8 cellular contexts compared by ENCODE assay signal in the genomic region with DNA sequence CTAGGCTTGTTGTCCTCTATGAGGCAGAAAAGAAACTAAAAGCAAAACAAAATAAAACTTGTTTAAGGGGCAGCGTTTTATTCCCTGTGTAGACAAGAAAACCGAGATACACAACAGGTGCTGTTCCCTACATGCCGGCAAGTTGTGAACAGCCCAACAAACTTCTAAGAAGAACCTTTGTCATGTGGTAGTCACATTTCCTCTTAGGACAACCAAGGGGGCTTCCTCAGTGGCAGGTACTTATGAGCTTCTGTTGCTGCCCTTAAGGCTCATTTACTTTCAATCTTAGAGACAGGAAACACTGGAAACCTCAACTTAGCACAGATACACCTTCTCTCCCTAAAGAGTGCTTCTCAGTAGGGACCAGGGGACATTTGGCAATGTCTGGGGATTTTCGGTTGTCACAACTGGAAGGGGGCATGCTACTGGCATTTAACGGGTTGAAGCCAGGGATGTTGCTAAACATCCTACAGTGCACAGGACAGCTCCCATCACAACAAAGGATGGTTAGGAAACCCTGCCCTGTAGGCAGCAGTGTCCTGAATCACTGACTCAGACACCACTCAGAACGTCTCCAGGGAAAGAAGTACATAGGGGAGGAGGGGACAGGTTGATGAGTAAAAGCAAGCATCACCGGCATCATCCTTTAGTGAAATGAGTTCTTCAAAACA.
DNase-seq lines count a peak whose midpoint lies in the region; ATAC-seq and TF ChIP-seq lines count a peak whose summit lies in the region.

No MANE protein-coding gene starts in this region.

- H3K36me3 Mint-ChIP-seq in T-helper 17 cell (ENCODE audit: low read depth) = no peaks in the 10 kb centered on the region

- no peak for TF ChIP-seq CTCF in omental fat pad (IDR thresholded peaks at IDR 0.05)

- H3K27me3 Mint-ChIP-seq in T-helper 17 cell = no peaks in the 10 kb centered on the region

- intact Hi-C loops in posterior cingulate gyrus (cut with DNase I) = no loop called here

- peaks cover 19% of the 10 kb centered on the region for H3K4me1 Mint-ChIP-seq in T-helper 17 cell

- peak overlapping the region; percentile 83 for H3K4me3 Mint-ChIP-seq in T-helper 17 cell

- no peaks in the 10 kb centered on the region for H3K9me3 ChIP-seq in T-helper 17 cell (ENCODE audit: control insufficient read depth, low read length, poor library complexity, severe bottlenecking)

- ATAC-seq in GM19025 (IDR thresholded peaks at IDR 0.05; ENCODE audit: low read depth, unreplicated experiment) = peak; percentile 70
- peak; percentile 80 for ATAC-seq in HG02759 (IDR thresholded peaks at IDR 0.05; ENCODE audit: unreplicated experiment)
- peak; percentile 75 for ATAC-seq in T-helper 17 cell
- no peak for ATAC-seq in omental fat pad (ENCODE audit: low FRiP score)

- DNase-seq in T-helper 17 cell = no peak
- DNase-seq in renal cortical epithelial cell (ENCODE audit: low read depth) = peak; percentile 19
- DNase-seq in DMS114 treated with DMSO at 0.1 percent for 48 hours (lab: John Stamatoyannopoulos, UW; ENCODE audit: unreplicated experiment) = no peak
- no peak for DNase-seq in posterior cingulate gyrus
- DNase-seq in omental fat pad (ENCODE audit: low spot score) = no peak
- no peak for DNase-seq in AG20443 (ENCODE audit: low spot score)

- peak overlapping the region; percentile 87 for H3K27ac Mint-ChIP-seq in T-helper 17 cell
